9 cellular contexts compared by ENCODE assay signal in the genomic region with DNA sequence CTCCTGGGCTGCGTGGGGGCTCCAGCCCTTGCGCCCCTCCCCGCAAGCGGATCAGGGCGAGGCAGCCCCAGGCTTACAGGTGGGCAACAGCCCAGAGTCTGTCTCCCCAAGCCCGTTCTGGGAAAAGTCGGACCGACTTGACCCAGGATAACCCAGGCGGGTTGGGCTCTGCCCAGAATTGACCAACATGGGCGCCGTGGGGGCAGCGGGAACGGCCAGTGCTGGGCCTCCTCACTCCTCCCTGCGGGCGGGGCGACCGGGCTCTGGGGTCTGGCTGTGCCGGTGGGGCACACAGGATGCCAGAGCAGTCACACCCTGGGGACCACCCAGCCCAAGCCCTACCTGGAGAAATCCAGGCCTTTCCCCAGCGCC. TPM values are rescaled to one million over a fixed set of nuclear protein-coding genes. Genes with fewer than 3 reads are reported as not detected.
DNase-seq lines count a peak whose midpoint lies in the region; FAIRE-seq and TF ChIP-seq lines count a peak whose summit lies in the region.
"Had no signal": no experiment of that assay in that cellular context is flagged by ENCODE, and none has a peak within 500 bp of the region (broad histone marks: within the 10 kb centered on the region; RNA-seq: fewer than 3 reads in every experiment).

No MANE protein-coding gene starts in this region.

- H4K91ac ChIP-seq in H9 (ENCODE audit: insufficient read length, low read depth, low read length): no peak overlapping the region

- no peak overlapping the region for H2BK5ac ChIP-seq in H9 (ENCODE audit: insufficient read length, low read length)

- peak overlapping the region; percentile 43 to 82 for H3K4me3 ChIP-seq in kidney (ENCODE audit: low read length in 2 of 2)
- peak overlapping the region; percentile 69 for H3K4me3 ChIP-seq in smooth muscle cell

- no peak overlapping the region for H3K23ac ChIP-seq in H9 (ENCODE audit: insufficient read length, low read depth, low read length)

- H3K27me3 Mint-ChIP-seq in H9 (ENCODE audit: low read depth): peaks cover 35% of the 10 kb centered on the region
- peaks cover 12% of the 10 kb centered on the region for H3K27me3 Mint-ChIP-seq in brain
- peaks cover 48% of the 10 kb centered on the region for H3K27me3 Mint-ChIP-seq in progenitor cell of endocrine pancreas

- no peak overlapping the region for H3T11ph ChIP-seq in H9 (ENCODE audit: low read length)

- WGBS in H9 (ENCODE audit: extremely low coverage, insufficient read length, low lambda C conversion rate): no CpG with 5 or more reads among the region's 19 CpGs
- WGBS in smooth muscle cell (ENCODE audit: low lambda C conversion rate): 35% methylated on average over 19 of the region's 19 CpGs

- H3K4me1 Mint-ChIP-seq in H9: peaks cover 24 to 37% of the 10 kb centered on the region in 2 experiments
- H3K4me1 Mint-ChIP-seq in brain: peaks cover 53% of the 10 kb centered on the region
- peaks cover 3% of the 10 kb centered on the region for H3K4me1 Mint-ChIP-seq in progenitor cell of endocrine pancreas (ENCODE audit: low read depth)

- H3K36me3 Mint-ChIP-seq in H9 (ENCODE audit: insufficient read depth in 1 of 3, low read depth in 3 of 3) (no peaks in the 10 kb centered on the region), brain (no peaks in the 10 kb centered on the region), progenitor cell of endocrine pancreas (ENCODE audit: insufficient read depth) (no peaks in the 10 kb centered on the region)

- H3K9ac ChIP-seq in H9 (ENCODE audit: extremely low read depth, insufficient read length, low read length) (no peak overlapping the region), kidney (ENCODE audit: low read length in 2 of 2) (peak overlapping the region; percentile 83 to 96), smooth muscle cell (ENCODE audit: low read depth) (peak overlapping the region; percentile 52)

- H3K9me3 ChIP-seq in H9 (ENCODE audit: control insufficient read depth, low read depth, low read length): no peaks in the 10 kb centered on the region
- no peaks in the 10 kb centered on the region for H3K9me3 ChIP-seq in kidney (ENCODE audit: control insufficient read depth in 1 of 2, low read length in 2 of 2)
- no peaks in the 10 kb centered on the region for H3K9me3 ChIP-seq in smooth muscle cell (replicated peaks; ENCODE audit: low read depth)

- H3K79me2 ChIP-seq in H9 (ENCODE audit: insufficient read depth, low read length) (no peaks in the 10 kb centered on the region), smooth muscle cell (ENCODE audit: low read depth) (peaks cover 56% of the 10 kb centered on the region)

- H3K36me3 ChIP-seq in kidney (ENCODE audit: control insufficient read depth in 1 of 2, insufficient read depth in 2 of 2, low read length in 2 of 2): no peaks in the 10 kb centered on the region
- H3K36me3 ChIP-seq in smooth muscle cell (ENCODE audit: low read depth): no peaks in the 10 kb centered on the region

- no peak for TF ChIP-seq CTCF in H9 (conservative IDR thresholded peaks at IDR 0.05)
- no peak for TF ChIP-seq CTCF in brain (conservative IDR thresholded peaks at IDR 0.05)
- no peak for TF ChIP-seq CTCF in kidney (IDR thresholded peaks at IDR 0.05; ENCODE audit: borderline replicate concordance, extremely low read depth, insufficient read depth)
- TF ChIP-seq CTCF in smooth muscle cell (IDR thresholded peaks at IDR 0.05; ENCODE audit: borderline replicate concordance, insufficient read depth, poor library complexity, severe bottlenecking): no peak
- TF ChIP-seq CTCF in progenitor cell of endocrine pancreas (IDR thresholded peaks at IDR 0.05; ENCODE audit: unreplicated experiment): no peak

- no peak overlapping the region for H3K56ac ChIP-seq in H9 (ENCODE audit: insufficient read length, low read depth, low read length)

- H3F3A ChIP-seq in smooth muscle cell (ENCODE audit: low read depth): peaks cover 20% of the 10 kb centered on the region

- H2AFZ ChIP-seq in H9 (ENCODE audit: low read length): no peak overlapping the region
- H2AFZ ChIP-seq in smooth muscle cell (ENCODE audit: low read depth): no peak overlapping the region

- H3K27ac Mint-ChIP-seq in H9 (no peak overlapping the region), brain (no peak overlapping the region), progenitor cell of endocrine pancreas (no peak overlapping the region)
- H3K27ac Mint-ChIP-seq: activated naive CD4-positive, alpha-beta T cell treated with anti-CD3 and anti-CD28 coated beads for 36 hours had no signal

- no peaks in the 10 kb centered on the region for H3K79me1 ChIP-seq in H9 (ENCODE audit: insufficient read depth, low read depth, low read length, poor library complexity, severe bottlenecking)

- H4K8ac ChIP-seq in H9 (replicated peaks; ENCODE audit: insufficient read length, low read depth, low read length): no peak overlapping the region

- no peak overlapping the region for H3K18ac ChIP-seq in H9 (ENCODE audit: insufficient read length, low read depth, low read length)

- intact Hi-C loops in kidney (cut with DNase I): no loop called here

- peaks cover 0 to 2% of the 10 kb centered on the region in 2 experiments; a peak in 2 of 5 replicates for H3K9me3 Mint-ChIP-seq in H9
- H3K9me3 Mint-ChIP-seq in brain: no peaks in the 10 kb centered on the region
- no peaks in the 10 kb centered on the region for H3K9me3 Mint-ChIP-seq in progenitor cell of endocrine pancreas (ENCODE audit: low read depth)
- H3K9me3 Mint-ChIP-seq: activated naive CD4-positive, alpha-beta T cell treated with anti-CD3 and anti-CD28 coated beads for 36 hours had no signal

- H2BK15ac ChIP-seq in H9 (ENCODE audit: low read depth, low read length): no peak overlapping the region

- H3K4me1 ChIP-seq in H9 (ENCODE audit: insufficient read depth, low read length) (no peaks in the 10 kb centered on the region), kidney (ENCODE audit: control insufficient read depth in 1 of 2, insufficient read depth in 1 of 2, low read depth in 1 of 2, low read length in 2 of 2) (peaks cover 6 to 19% of the 10 kb centered on the region in 2 donors), smooth muscle cell (ENCODE audit: low read depth) (peaks cover 28% of the 10 kb centered on the region)

- H2BK120ac ChIP-seq in H9 (ENCODE audit: low read depth, low read length, poor library complexity, severe bottlenecking): no peak overlapping the region

- no peak overlapping the region for H3K4ac ChIP-seq in H9 (ENCODE audit: low read depth, low read length)

- no peak overlapping the region for H2BK12ac ChIP-seq in H9 (ENCODE audit: insufficient read length, low read depth, low read length)

- H3K4me2 ChIP-seq in H9 (ENCODE audit: insufficient read depth, insufficient read length, low read length) (peak overlapping the region; percentile 66), smooth muscle cell (peak overlapping the region; percentile 92)

- no peaks in the 10 kb centered on the region for H4K20me1 ChIP-seq in H9 (ENCODE audit: control insufficient read depth, insufficient read depth, insufficient read length)
- peaks cover 33% of the 10 kb centered on the region for H4K20me1 ChIP-seq in smooth muscle cell (ENCODE audit: low read depth)

- no peak for FAIRE-seq in kidney (lab: Jason Lieb, UNC)

- H2BK20ac ChIP-seq in H9 (ENCODE audit: low read depth, low read length, poor library complexity, severe bottlenecking): no peak overlapping the region

- H2AK5ac ChIP-seq in H9 (ENCODE audit: insufficient read length, low read length): no peak overlapping the region

- H3K27me3 ChIP-seq in H9 (ENCODE audit: insufficient read depth, low read length) (no peaks in the 10 kb centered on the region; the same call in 1 of the 2 replicates), smooth muscle cell (ENCODE audit: low read depth) (no peaks in the 10 kb centered on the region)

- DNase-seq in H9: no peak
- DNase-seq in kidney: no peak
- no peak for DNase-seq in smooth muscle cell (lab: John Stamatoyannopoulos, UW; ENCODE audit: unreplicated experiment)
- DNase-seq in AG08395 (ENCODE audit: low spot score): no peak
- no peak for DNase-seq in GOT3 (lab: John Stamatoyannopoulos, UW)
- DNase-seq in progenitor cell of endocrine pancreas (ENCODE audit: low spot score, unreplicated experiment): no peak
- no peak for DNase-seq in germinal center (ENCODE audit: low spot score)
- DNase-seq: activated naive CD4-positive, alpha-beta T cell treated with anti-CD3 and anti-CD28 coated beads for 36 hours had no signal

- no peak overlapping the region; the same call in 1 of the 2 replicates for H3K14ac ChIP-seq in H9 (ENCODE audit: insufficient read depth, low read length)

- peak overlapping the region; percentile 33 to 65; a peak in 2 of 5 replicates for H3K4me3 Mint-ChIP-seq in H9
- peak overlapping the region in 3 of 5 experiments; percentile 53 to 67 (median 65) for H3K4me3 Mint-ChIP-seq in brain
- no peak overlapping the region for H3K4me3 Mint-ChIP-seq in progenitor cell of endocrine pancreas (ENCODE audit: low read depth)

- no peak overlapping the region for H4K5ac ChIP-seq in H9 (ENCODE audit: insufficient read length, low read depth, low read length)

- H3K23me2 ChIP-seq in H9 (ENCODE audit: insufficient read length, low read depth, low read length, poor library complexity, severe bottlenecking): peaks cover 4% of the 10 kb centered on the region

- H3K27ac ChIP-seq in H9 (ENCODE audit: insufficient read length, low read depth, low read length) (no peak overlapping the region), kidney (ENCODE audit: low read depth in 2 of 2, low read length in 2 of 2) (peak overlapping the region; percentile 86), smooth muscle cell (ENCODE audit: low read depth) (peak overlapping the region; percentile 20)

RNA-seq across cellular contexts. Expression of a gene that starts 15.3 kb away (rescaled TPM):
- total RNA-seq in H9 (2021): 1.7 and 1.9 TPM in 2 replicates
- polyA plus RNA-seq in brain (ENCODE audit: insufficient read depth, low read depth, low replicate concordance): 50.7 TPM
- 87.6 TPM for total RNA-seq in kidney
- 46.3 TPM for polyA plus RNA-seq in kidney (ENCODE audit: insufficient read depth, low read depth, low replicate concordance)
- total RNA-seq in smooth muscle cell: 30.5 and 46.4 TPM in 2 replicates
- 34.2 and 36.9 TPM in 2 replicates for polyA plus RNA-seq in smooth muscle cell
- 1.4 and 1.5 TPM in 2 replicates for total RNA-seq in progenitor cell of endocrine pancreas

RNA-seq across cellular contexts. Expression of a gene that starts 35.9 kb away (rescaled TPM):
- total RNA-seq in H9 (2021): 15.8 and 18.1 TPM in 2 replicates
- polyA plus RNA-seq in brain (ENCODE audit: insufficient read depth, low read depth, low replicate concordance): 0.24 TPM
- total RNA-seq in kidney: 0.66 TPM
- polyA plus RNA-seq in kidney (ENCODE audit: insufficient read depth, low read depth, low replicate concordance): 1.3 TPM
- 6.4 and 8.2 TPM in 2 replicates for total RNA-seq in smooth muscle cell
- 7.9 and 12.2 TPM in 2 replicates for polyA plus RNA-seq in smooth muscle cell
- 2.9 and 3.1 TPM in 2 replicates for total RNA-seq in progenitor cell of endocrine pancreas

Comparison
In these comparisons a context has a peak if more than half of its experiments do, and no peak if none do; other contexts are left out.
1. RNA of a gene that starts 15.3 kb away (total RNA-seq): 87.6 TPM in kidney (single experiment) and 30.5 to 46.4 TPM in smooth muscle cell; 1.7 to 1.9 TPM in H9 and 1.4 to 1.5 TPM in progenitor cell of endocrine pancreas; every median in the first group is over 10 times any median in the second.